22 cellular contexts compared by ENCODE assay signal in genomic region chr3:37140899-37141541, GRCh38.
"Had no signal": no experiment of that assay in that cellular context is flagged by ENCODE, and none has a peak within 500 bp of the region (broad histone marks: within the 10 kb centered on the region; RNA-seq: fewer than 3 reads in every experiment).

No MANE protein-coding gene starts in this region.

- H3K36me3 ChIP-seq: neural progenitor cell, thyroid gland had no signal

- H3K27me3 Mint-ChIP-seq: activated CD4-positive, alpha-beta T cell treated with anti-CD3 and anti-CD28 coated beads, Interleukin-2, amount 10 ng/mL, durations not matched to agents 7 days and 5 days; activated CD8-positive, alpha-beta memory T cell treated with anti-CD3 and anti-CD28 coated beads, Interleukin-2, amount 10 ng/mL, durations not matched to agents 7 days and 5 days; activated CD8-positive, alpha-beta T cell treated with anti-CD3 and anti-CD28 coated beads for 36 hours; activated naive CD8-positive, alpha-beta T cell treated with anti-CD3 and anti-CD28 coated beads, Interleukin-2, amount 50 U/mL, for 24 hours; naive thymus-derived CD4-positive, alpha-beta T cell had no signal

- H3K9me3 ChIP-seq: esophagus muscularis mucosa, thyroid gland, upper lobe of right lung had no signal

- H3K27ac Mint-ChIP-seq: activated CD4-positive, alpha-beta T cell treated with anti-CD3 and anti-CD28 coated beads, Interleukin-2, amount 10 ng/mL, durations not matched to agents 7 days and 5 days; activated CD8-positive, alpha-beta memory T cell treated with anti-CD3 and anti-CD28 coated beads, Interleukin-2, amount 10 ng/mL, durations not matched to agents 7 days and 5 days; activated CD8-positive, alpha-beta T cell treated with anti-CD3 and anti-CD28 coated beads for 36 hours; activated naive CD8-positive, alpha-beta T cell treated with anti-CD3 and anti-CD28 coated beads, Interleukin-2, amount 50 U/mL, for 24 hours; naive thymus-derived CD4-positive, alpha-beta T cell; neural progenitor cell had no signal

- DNase-seq: activated CD4-positive, alpha-beta T cell treated with anti-CD3 and anti-CD28 coated beads, Interleukin-2, amount 10 ng/mL, durations not matched to agents 7 days and 5 days; activated CD4-positive, CD25-positive, alpha-beta regulatory T cell treated with anti-CD3 and anti-CD28 coated beads, Interleukin-2, amount 50 U/mL, for 72 hours; activated CD8-positive, alpha-beta memory T cell treated with anti-CD3 and anti-CD28 coated beads, Interleukin-2, amount 10 ng/mL, durations not matched to agents 7 days and 5 days; activated CD8-positive, alpha-beta T cell treated with anti-CD3 and anti-CD28 coated beads for 36 hours; activated gamma-delta T cell; activated naive CD4-positive, alpha-beta T cell treated with anti-CD3 and anti-CD28 coated beads, Interleukin-2, amount 50 U/mL, for 16 hours; activated naive CD8-positive, alpha-beta T cell treated with anti-CD3 and anti-CD28 coated beads, Interleukin-2, amount 50 U/mL, for 24 hours; activated T-cell treated with anti-CD3 and anti-CD28 coated beads for 4 hours; cerebellar nuclear complex; head of caudate nucleus; naive thymus-derived CD4-positive, alpha-beta T cell; stimulated activated CD4-positive, alpha-beta T cell treated with anti-CD3 and anti-CD28 coated beads, Interleukin-12 subunit alpha, Interleukin-12 subunit beta, amount 100 ng/mL, for 4 hours; stimulated activated CD4-positive, alpha-beta T cell treated with anti-CD3 and anti-CD28 coated beads, Interleukin-4, amount 100 ng/mL, for 4 hours; stimulated activated naive CD8-positive, alpha-beta T cell treated with anti-CD3 and anti-CD28 coated beads, Interleukin-15, Interleukin-2, amounts not matched to agents 100 U/mL and 50 U/mL, for 24 hours; thyroid gland; upper lobe of right lung had no signal

- H3K9me3 Mint-ChIP-seq: activated CD4-positive, alpha-beta T cell treated with anti-CD3 and anti-CD28 coated beads, Interleukin-2, amount 10 ng/mL, durations not matched to agents 7 days and 5 days; activated CD8-positive, alpha-beta T cell treated with anti-CD3 and anti-CD28 coated beads for 36 hours; activated naive CD8-positive, alpha-beta T cell treated with anti-CD3 and anti-CD28 coated beads, Interleukin-2, amount 50 U/mL, for 24 hours; neural progenitor cell had no signal

- ATAC-seq: activated CD8-positive, alpha-beta memory T cell treated with anti-CD3 and anti-CD28 coated beads, Interleukin-2, amount 10 ng/mL, durations not matched to agents 7 days and 5 days; activated CD8-positive, alpha-beta T cell treated with anti-CD3 and anti-CD28 coated beads for 36 hours; activated naive CD8-positive, alpha-beta T cell treated with anti-CD3 and anti-CD28 coated beads, Interleukin-2, amount 50 U/mL, for 24 hours; naive thymus-derived CD4-positive, alpha-beta T cell; stimulated activated naive CD8-positive, alpha-beta T cell treated with anti-CD3 and anti-CD28 coated beads, Interleukin-15, Interleukin-2, amounts not matched to agents 100 U/mL and 50 U/mL, for 24 hours; upper lobe of right lung had no signal

- H3K27me3 ChIP-seq: esophagus muscularis mucosa, neural progenitor cell, thyroid gland, upper lobe of right lung had no signal

- H3K4me1 Mint-ChIP-seq: activated CD4-positive, alpha-beta T cell treated with anti-CD3 and anti-CD28 coated beads, Interleukin-2, amount 10 ng/mL, durations not matched to agents 7 days and 5 days; neural progenitor cell had no signal

- H3K27ac ChIP-seq: coronary artery, esophagus muscularis mucosa, neural progenitor cell, thyroid gland, upper lobe of right lung had no signal

- H3K4me3 Mint-ChIP-seq: activated CD4-positive, alpha-beta T cell treated with anti-CD3 and anti-CD28 coated beads, Interleukin-2, amount 10 ng/mL, durations not matched to agents 7 days and 5 days; activated CD8-positive, alpha-beta memory T cell treated with anti-CD3 and anti-CD28 coated beads, Interleukin-2, amount 10 ng/mL, durations not matched to agents 7 days and 5 days; activated CD8-positive, alpha-beta T cell treated with anti-CD3 and anti-CD28 coated beads for 36 hours; activated naive CD8-positive, alpha-beta T cell treated with anti-CD3 and anti-CD28 coated beads, Interleukin-2, amount 50 U/mL, for 24 hours; naive thymus-derived CD4-positive, alpha-beta T cell; neural progenitor cell had no signal

- FAIRE-seq: frontal cortex, keratinocyte had no signal

- H3K4me1 ChIP-seq: neural progenitor cell had no signal

- H3K4me3 ChIP-seq: coronary artery, esophagus muscularis mucosa, lung, neural progenitor cell, thyroid gland, upper lobe of right lung had no signal
